Comparison of ENCODE assay signal across 19 cellular contexts in genomic region chr3:179067839-179068238, GRCh38. TPM values are rescaled to one million over a fixed set of nuclear protein-coding genes. Genes with fewer than 3 reads are reported as not detected.
DNase-seq lines count a peak whose midpoint lies in the region; ATAC-seq and TF ChIP-seq lines count a peak whose summit lies in the region.
"Had no signal": no experiment of that assay in that cellular context is flagged by ENCODE, and none has a peak within 500 bp of the region (broad histone marks: within the 10 kb centered on the region; RNA-seq: fewer than 3 reads in every experiment).

No MANE protein-coding gene starts in this region.

- no peak overlapping the region for H3K27ac ChIP-seq in BLaER1
- H3K27ac ChIP-seq in CD4-positive, CD25-positive, alpha-beta regulatory T cell (ENCODE audit: insufficient read depth, low read length, poor library complexity, severe bottlenecking) = no peak overlapping the region
- H3K27ac ChIP-seq: ascending aorta, epithelial cell of prostate, foreskin keratinocyte, left ventricle myocardium inferior had no signal

- H3K36me3 ChIP-seq in BLaER1 = peaks cover 49% of the 10 kb centered on the region
- H3K36me3 ChIP-seq in CD4-positive, CD25-positive, alpha-beta regulatory T cell (ENCODE audit: control insufficient read depth, insufficient read depth, low read length) = peaks cover 27% of the 10 kb centered on the region

- POLR2A ChIA-PET in activated CD4-positive, alpha-beta T cell treated with anti-CD3 and anti-CD28 coated beads, Interleukin-2, amount 10 ng/mL, durations not matched to agents 7 days and 5 days (lab: Charles Lee) = no interaction called here

- no peak for ATAC-seq in CD4-positive, CD25-positive, alpha-beta regulatory T cell (ENCODE audit: low read depth in 2 of 2)
- ATAC-seq: activated T-cell treated with anti-CD3 and anti-CD28 coated beads, Interleukin-2, amount 50 U/mL, for 4 hours; foreskin keratinocyte had no signal

- peak overlapping the region in 2 of 3 donors; percentile 44 to 64 for H3K27ac Mint-ChIP-seq in CD4-positive, CD25-positive, alpha-beta regulatory T cell
- no peak overlapping the region for H3K27ac Mint-ChIP-seq in activated naive CD8-positive, alpha-beta T cell treated with anti-CD3 and anti-CD28 coated beads for 36 hours
- H3K27ac Mint-ChIP-seq in activated CD4-positive, alpha-beta T cell treated with anti-CD3 and anti-CD28 coated beads, Interleukin-2, amount 10 ng/mL, durations not matched to agents 7 days and 5 days = no peak overlapping the region
- H3K27ac Mint-ChIP-seq: activated naive CD4-positive, alpha-beta T cell treated with anti-CD3 and anti-CD28 coated beads, Interleukin-2, amount 10 ng/mL, durations not matched to agents 7 days and 5 days had no signal

- H3K27me3 Mint-ChIP-seq in CD4-positive, CD25-positive, alpha-beta regulatory T cell = no peaks in the 10 kb centered on the region
- no peaks in the 10 kb centered on the region for H3K27me3 Mint-ChIP-seq in activated naive CD8-positive, alpha-beta T cell treated with anti-CD3 and anti-CD28 coated beads for 36 hours
- no peaks in the 10 kb centered on the region for H3K27me3 Mint-ChIP-seq in activated CD4-positive, alpha-beta T cell treated with anti-CD3 and anti-CD28 coated beads, Interleukin-2, amount 10 ng/mL, durations not matched to agents 7 days and 5 days
- H3K27me3 Mint-ChIP-seq: activated naive CD4-positive, alpha-beta T cell treated with anti-CD3 and anti-CD28 coated beads, Interleukin-2, amount 10 ng/mL, durations not matched to agents 7 days and 5 days had no signal

- H3K9me3 ChIP-seq in BLaER1 = no peaks in the 10 kb centered on the region
- no peaks in the 10 kb centered on the region for H3K9me3 ChIP-seq in CD4-positive, CD25-positive, alpha-beta regulatory T cell (ENCODE audit: control insufficient read depth in 2 of 2, low read length in 2 of 2)
- H3K9me3 ChIP-seq: ascending aorta, left ventricle myocardium inferior had no signal

- no peak overlapping the region for H3K9ac ChIP-seq in BLaER1

- H3K4me3 Mint-ChIP-seq in CD4-positive, CD25-positive, alpha-beta regulatory T cell = peak overlapping the region in 1 of 4 donors; percentile 13
- no peak overlapping the region for H3K4me3 Mint-ChIP-seq in activated naive CD8-positive, alpha-beta T cell treated with anti-CD3 and anti-CD28 coated beads for 36 hours
- no peak overlapping the region for H3K4me3 Mint-ChIP-seq in activated CD4-positive, alpha-beta T cell treated with anti-CD3 and anti-CD28 coated beads, Interleukin-2, amount 10 ng/mL, durations not matched to agents 7 days and 5 days
- H3K4me3 Mint-ChIP-seq: activated naive CD4-positive, alpha-beta T cell treated with anti-CD3 and anti-CD28 coated beads, Interleukin-2, amount 10 ng/mL, durations not matched to agents 7 days and 5 days; activated T-cell treated with anti-CD3 and anti-CD28 coated beads, Interleukin-2, amount 50 U/mL, for 4 hours had no signal

- no peak for DNase-seq in CD4-positive, CD25-positive, alpha-beta regulatory T cell
- peak; percentile 10 for DNase-seq in NCI-H748 treated with DMSO at 0.1 percent for 48 hours (lab: John Stamatoyannopoulos, UW)
- peak; percentile 63 for DNase-seq in dermis blood vessel endothelial cell
- no peak for DNase-seq in activated naive CD8-positive, alpha-beta T cell treated with anti-CD3 and anti-CD28 coated beads for 36 hours
- no peak for DNase-seq in erythroblast (lab: John Stamatoyannopoulos, UW)
- no peak for DNase-seq in NK-92 (lab: John Stamatoyannopoulos, UW; ENCODE audit: unreplicated experiment)
- no peak for DNase-seq in activated CD4-positive, alpha-beta T cell treated with anti-CD3 and anti-CD28 coated beads, Interleukin-2, amount 10 ng/mL, durations not matched to agents 7 days and 5 days
- DNase-seq: activated naive CD4-positive, alpha-beta T cell treated with anti-CD3 and anti-CD28 coated beads, Interleukin-2, amount 10 ng/mL, durations not matched to agents 7 days and 5 days; activated T-cell treated with anti-CD3 and anti-CD28 coated beads, Interleukin-2, amount 50 U/mL, for 4 hours; cortex of kidney; foreskin keratinocyte; Kasumi-1; left ventricle myocardium inferior; NCI-H2171 treated with DMSO at 0.1 percent for 48 hours; RPMI8226; T1000 had no signal

- H4K20me1 ChIP-seq in BLaER1 = peaks cover 53% of the 10 kb centered on the region; the same call in 1 of the 2 replicates

- peaks cover 25 to 53% (median 44%) of the 10 kb centered on the region in 4 donors for H3K4me1 Mint-ChIP-seq in CD4-positive, CD25-positive, alpha-beta regulatory T cell
- peaks cover 24% of the 10 kb centered on the region for H3K4me1 Mint-ChIP-seq in activated naive CD8-positive, alpha-beta T cell treated with anti-CD3 and anti-CD28 coated beads for 36 hours
- H3K4me1 Mint-ChIP-seq in activated CD4-positive, alpha-beta T cell treated with anti-CD3 and anti-CD28 coated beads, Interleukin-2, amount 10 ng/mL, durations not matched to agents 7 days and 5 days = peaks cover 35% of the 10 kb centered on the region

- 0 out of 2 replicates have a peak overlapping the region, but pooled peaks have one; percentile 5 for H3K4me2 ChIP-seq in BLaER1

- CTCF ChIA-PET in activated CD4-positive, alpha-beta T cell treated with anti-CD3 and anti-CD28 coated beads, Interleukin-2, amount 10 ng/mL, durations not matched to agents 7 days and 5 days (lab: Charles Lee) = interaction anchor here (0.7 to 1.0 kb wide), 3 partner anchors 19 to 249 kb away, joined by 3 to 4 read pairs (median 3); no protein-coding TSS in a partner anchor

- no peak for TF ChIP-seq POLR2A in erythroblast (IDR thresholded peaks at IDR 0.05; ENCODE audit: low read length)

- no peak overlapping the region for H3K4me3 ChIP-seq in BLaER1
- no peak overlapping the region for H3K4me3 ChIP-seq in CD4-positive, CD25-positive, alpha-beta regulatory T cell (ENCODE audit: low read depth, low read length)
- H3K4me3 ChIP-seq: ascending aorta, left ventricle myocardium inferior had no signal

- peaks cover 51% of the 10 kb centered on the region for H3K4me1 ChIP-seq in BLaER1
- peaks cover 25% of the 10 kb centered on the region for H3K4me1 ChIP-seq in CD4-positive, CD25-positive, alpha-beta regulatory T cell (ENCODE audit: control insufficient read depth, insufficient read depth, low read length, poor library complexity, severe bottlenecking)

- H3K9me3 Mint-ChIP-seq in CD4-positive, CD25-positive, alpha-beta regulatory T cell = no peaks in the 10 kb centered on the region
- H3K9me3 Mint-ChIP-seq in activated naive CD8-positive, alpha-beta T cell treated with anti-CD3 and anti-CD28 coated beads for 36 hours = no peaks in the 10 kb centered on the region
- H3K9me3 Mint-ChIP-seq in activated CD4-positive, alpha-beta T cell treated with anti-CD3 and anti-CD28 coated beads, Interleukin-2, amount 10 ng/mL, durations not matched to agents 7 days and 5 days = no peaks in the 10 kb centered on the region
- H3K9me3 Mint-ChIP-seq: activated naive CD4-positive, alpha-beta T cell treated with anti-CD3 and anti-CD28 coated beads, Interleukin-2, amount 10 ng/mL, durations not matched to agents 7 days and 5 days; activated T-cell treated with anti-CD3 and anti-CD28 coated beads, Interleukin-2, amount 50 U/mL, for 4 hours had no signal

- no peaks in the 10 kb centered on the region for H3K27me3 ChIP-seq in BLaER1
- H3K27me3 ChIP-seq in CD4-positive, CD25-positive, alpha-beta regulatory T cell (ENCODE audit: control insufficient read depth, insufficient read depth, low read length) = no peaks in the 10 kb centered on the region
- H3K27me3 ChIP-seq: ascending aorta, foreskin keratinocyte had no signal

- peaks cover 26% of the 10 kb centered on the region for H3K36me3 Mint-ChIP-seq in CD4-positive, CD25-positive, alpha-beta regulatory T cell
- peaks cover 22% of the 10 kb centered on the region for H3K36me3 Mint-ChIP-seq in activated naive CD8-positive, alpha-beta T cell treated with anti-CD3 and anti-CD28 coated beads for 36 hours
- H3K36me3 Mint-ChIP-seq in activated CD4-positive, alpha-beta T cell treated with anti-CD3 and anti-CD28 coated beads, Interleukin-2, amount 10 ng/mL, durations not matched to agents 7 days and 5 days (ENCODE audit: low read depth) = peaks cover 33% of the 10 kb centered on the region

RNA-seq across cellular contexts. Expression of gene ZMAT3, which starts 3.8 kb away (rescaled TPM):
- total RNA-seq in CD4-positive, CD25-positive, alpha-beta regulatory T cell = 18.1 TPM
- polyA plus RNA-seq in CD4-positive, CD25-positive, alpha-beta regulatory T cell = 10 to 100 TPM; 10.1 to 17.6 (median 14.2) TPM
- 21.8 and 34.4 TPM in 2 replicates for total RNA-seq in dermis blood vessel endothelial cell
- 10 to 100 TPM; 10.6 to 10.7 TPM for total RNA-seq in activated naive CD8-positive, alpha-beta T cell treated with anti-CD3 and anti-CD28 coated beads for 36 hours
- 10 to 100 TPM; 23.0 to 23.6 TPM for total RNA-seq in activated CD4-positive, alpha-beta T cell treated with anti-CD3 and anti-CD28 coated beads, Interleukin-2, amount 10 ng/mL, durations not matched to agents 7 days and 5 days

Comparison
In these comparisons a context has a peak if more than half of its experiments do, and no peak if none do; other contexts are left out.
1. DNase-seq: peak in NCI-H748 treated with DMSO at 0.1 percent for 48 hours (single experiment) and dermis blood vessel endothelial cell (single experiment); none in CD4-positive, CD25-positive, alpha-beta regulatory T cell (0 of 3), activated naive CD8-positive, alpha-beta T cell treated with anti-CD3 and anti-CD28 coated beads for 36 hours (single experiment), erythroblast (0 of 2), NK-92 (single experiment) and activated CD4-positive, alpha-beta T cell treated with anti-CD3 and anti-CD28 coated beads, Interleukin-2, amount 10 ng/mL, durations not matched to agents 7 days and 5 days (single experiment).
2. H3K27ac Mint-ChIP-seq: peak in CD4-positive, CD25-positive, alpha-beta regulatory T cell (2 of 3); none in activated naive CD8-positive, alpha-beta T cell treated with anti-CD3 and anti-CD28 coated beads for 36 hours (single experiment) and activated CD4-positive, alpha-beta T cell treated with anti-CD3 and anti-CD28 coated beads, Interleukin-2, amount 10 ng/mL, durations not matched to agents 7 days and 5 days (single experiment).